ENCODE assay signal across 10 cellular contexts in the genomic region with DNA sequence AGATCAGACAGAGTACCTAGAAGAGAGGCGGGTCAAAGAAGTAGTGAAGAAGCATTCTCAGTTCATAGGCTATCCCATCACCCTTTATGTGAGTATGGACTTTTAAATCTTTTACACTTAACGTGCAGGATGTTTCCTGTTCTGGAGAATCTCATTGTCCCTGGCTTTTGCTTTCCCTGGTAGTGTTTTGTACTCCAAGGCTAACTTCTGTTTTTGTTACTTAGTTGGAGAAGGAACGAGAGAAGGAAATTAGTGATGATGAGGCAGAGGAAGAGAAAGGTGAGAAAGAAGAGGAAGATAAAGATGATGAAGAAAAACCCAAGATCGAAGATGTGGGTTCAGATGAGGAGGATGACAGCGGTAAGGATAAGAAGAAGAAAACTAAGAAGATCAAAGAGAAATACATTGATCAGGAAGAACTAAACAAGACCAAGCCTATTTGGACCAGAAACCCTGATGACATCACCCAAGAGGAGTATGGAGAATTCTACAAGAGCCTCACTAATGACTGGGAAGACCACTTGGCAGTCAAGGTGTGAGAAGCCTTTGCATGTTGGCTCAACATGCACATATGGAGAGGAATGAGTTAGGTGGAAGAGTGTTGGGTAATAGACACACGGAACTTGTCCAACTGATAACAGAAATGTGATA. TPM values are rescaled to one million over a fixed set of nuclear protein-coding genes. Genes with fewer than 3 reads are reported as not detected.
DNase-seq lines count a peak whose midpoint lies in the region; TF ChIP-seq lines count a peak whose summit lies in the region.
"Had no signal": no experiment of that assay in that cellular context is flagged by ENCODE, and none has a peak within 500 bp of the region (broad histone marks: within the 10 kb centered on the region; RNA-seq: fewer than 3 reads in every experiment).

No MANE protein-coding gene starts in this region.

- no peak for TF ChIP-seq CTCF in mammary epithelial cell (conservative IDR thresholded peaks at IDR 0.05 in 1 of 2, IDR thresholded peaks at IDR 0.05 in 1 of 2; ENCODE audit: extremely low read depth in 1 of 2, insufficient read depth in 1 of 2, low read depth in 1 of 2, low read length in 2 of 2)

- H3K4me3 ChIP-seq in mammary epithelial cell (replicated peaks in 1 of 3; ENCODE audit: insufficient read depth in 1 of 3, low read depth in 2 of 3, low read length in 3 of 3) (no peak overlapping the region), stomach smooth muscle (ENCODE audit: low read length in 2 of 2) (no peak overlapping the region)

- no peaks in the 10 kb centered on the region for H3K9me3 Mint-ChIP-seq in activated naive CD4-positive, alpha-beta T cell treated with anti-CD3 and anti-CD28 coated beads, Interleukin-2, amount 10 ng/mL, durations not matched to agents 7 days and 5 days

- CTCF ChIA-PET in activated naive CD4-positive, alpha-beta T cell treated with anti-CD3 and anti-CD28 coated beads, Interleukin-2, amount 10 ng/mL, durations not matched to agents 7 days and 5 days (lab: Charles Lee), result interaction anchor here (1.6 to 2.0 kb wide), 2 partner anchors 25 to 78 kb away, joined by 4 to 8 read pairs; no protein-coding TSS in a partner anchor
- CTCF ChIA-PET in mammary epithelial cell (lab: Charles Lee; ENCODE audit: low non-redundant PET), result no interaction called here

- H3K36me3 Mint-ChIP-seq in activated naive CD4-positive, alpha-beta T cell treated with anti-CD3 and anti-CD28 coated beads, Interleukin-2, amount 10 ng/mL, durations not matched to agents 7 days and 5 days, result peaks cover 75% of the 10 kb centered on the region

- dilution Hi-C loops in mammary epithelial cell (cut with HindIII; ENCODE audit: low sequenced_read_pairs), result no loop called here

- no peaks in the 10 kb centered on the region for H3K27me3 ChIP-seq in mammary epithelial cell (ENCODE audit: insufficient read depth, low read length)
- H3K27me3 ChIP-seq in stomach smooth muscle (ENCODE audit: control insufficient read depth in 1 of 2, insufficient read depth in 2 of 2, low read length in 2 of 2), result no peaks in the 10 kb centered on the region

- no peak overlapping the region for H3K4me3 Mint-ChIP-seq in activated naive CD4-positive, alpha-beta T cell treated with anti-CD3 and anti-CD28 coated beads, Interleukin-2, amount 10 ng/mL, durations not matched to agents 7 days and 5 days

- intact Hi-C loops in mammary epithelial cell (cut with micrococcal nuclease), result no loop called here

- in situ Hi-C loops in mammary epithelial cell (cut with MboI; ENCODE audit: low sequenced_read_pairs in 2 of 2), result no loop called here

- H3K4me1 Mint-ChIP-seq in activated naive CD4-positive, alpha-beta T cell treated with anti-CD3 and anti-CD28 coated beads, Interleukin-2, amount 10 ng/mL, durations not matched to agents 7 days and 5 days, result peaks cover 68% of the 10 kb centered on the region

- no peaks in the 10 kb centered on the region for H3K9me3 ChIP-seq in mammary epithelial cell (replicated peaks; ENCODE audit: insufficient read depth, low read length)
- H3K9me3 ChIP-seq in stomach smooth muscle (ENCODE audit: control insufficient read depth in 2 of 2, low read length in 2 of 2), result no peaks in the 10 kb centered on the region

- H3K36me3 ChIP-seq in mammary epithelial cell (ENCODE audit: insufficient read depth, low read length), result peaks cover 61% of the 10 kb centered on the region
- peaks cover 58 to 60% of the 10 kb centered on the region in 2 donors for H3K36me3 ChIP-seq in stomach smooth muscle (ENCODE audit: control insufficient read depth in 2 of 2, insufficient read depth in 2 of 2, low read length in 2 of 2)

- H3K4me1 ChIP-seq in mammary epithelial cell (ENCODE audit: insufficient read depth, low read length), result peaks cover 41% of the 10 kb centered on the region
- H3K4me1 ChIP-seq in stomach smooth muscle (ENCODE audit: control insufficient read depth, insufficient read depth, low read length), result peaks cover 34% of the 10 kb centered on the region

- peak overlapping the region; percentile 88 for H3K4me2 ChIP-seq in mammary epithelial cell (ENCODE audit: insufficient read depth, low read depth, low read length)

- no peak for DNase-seq in activated naive CD4-positive, alpha-beta T cell treated with anti-CD3 and anti-CD28 coated beads, Interleukin-2, amount 10 ng/mL, durations not matched to agents 7 days and 5 days
- no peak for DNase-seq in activated naive CD4-positive, alpha-beta T cell treated with Interleukin-2 at 50 U/mL for 16 hours
- DNase-seq in mammary epithelial cell (no peak), NCI-H1092 treated with DMSO at 0.1 percent for 48 hours (lab: John Stamatoyannopoulos, UW) (no peak), LoVo (ENCODE audit: low spot score) (no peak)
- DNase-seq: amniotic stem cell, C1 segment of cervical spinal cord, H7 had no signal

- H3K9ac ChIP-seq in mammary epithelial cell (ENCODE audit: insufficient read depth, low read length) (no peak overlapping the region), stomach smooth muscle (ENCODE audit: low read length in 2 of 2) (no peak overlapping the region)

- BruUV-seq in mammary epithelial cell (replicated peaks; lab: Mats Ljungman, UMichigan), result TSS peak; percentile 23

- H2AFZ ChIP-seq in mammary epithelial cell (ENCODE audit: low read depth, low read length), result no peak overlapping the region

- H3K27me3 Mint-ChIP-seq in activated naive CD4-positive, alpha-beta T cell treated with anti-CD3 and anti-CD28 coated beads, Interleukin-2, amount 10 ng/mL, durations not matched to agents 7 days and 5 days, result peaks cover 8% of the 10 kb centered on the region

- peaks cover 28% of the 10 kb centered on the region for H4K20me1 ChIP-seq in mammary epithelial cell (ENCODE audit: insufficient read depth, low read length)

- peak overlapping the region; percentile 57 for H3K27ac Mint-ChIP-seq in activated naive CD4-positive, alpha-beta T cell treated with anti-CD3 and anti-CD28 coated beads, Interleukin-2, amount 10 ng/mL, durations not matched to agents 7 days and 5 days

- H3K27ac ChIP-seq in mammary epithelial cell (ENCODE audit: insufficient read depth, low read depth, low read length) (no peak overlapping the region), stomach smooth muscle (ENCODE audit: low read length) (peak overlapping the region; percentile 6)

- WGBS in mammary epithelial cell (ENCODE audit: low coverage, missing lambda C conversion rate), result 75% methylated on average over 6 of the region's 6 CpGs

- H3K79me2 ChIP-seq in mammary epithelial cell (ENCODE audit: insufficient read depth, low read length), result peaks cover 83% of the 10 kb centered on the region

RNA-seq across cellular contexts. Expression of a gene that starts 3.3 kb away (rescaled TPM):
- 100 to 1,000 TPM; 872 to 986 TPM for total RNA-seq in mammary epithelial cell
- polyA plus RNA-seq in mammary epithelial cell, result 1,054 TPM
- 1,190 TPM for polyA minus RNA-seq in mammary epithelial cell

RNA-seq across cellular contexts. Expression of a gene that starts 7.1 kb away (rescaled TPM):
- 10 to 100 TPM; 72.6 to 76.3 TPM for total RNA-seq in mammary epithelial cell
- polyA plus RNA-seq in mammary epithelial cell, result 134 TPM
- 104 TPM for polyA minus RNA-seq in mammary epithelial cell

RNA-seq across cellular contexts. Expression of a gene that starts 15.2 kb away (rescaled TPM):
- 10 to 100 TPM in 1 of 2 donors, 1 to 10 TPM in 1; 4.7 to 10.4 TPM for total RNA-seq in mammary epithelial cell
- 6.6 TPM for polyA plus RNA-seq in mammary epithelial cell
- 2.8 TPM for polyA minus RNA-seq in mammary epithelial cell

RNA-seq across cellular contexts. Expression of a gene that starts 20.1 kb away (rescaled TPM):
- not detected for total RNA-seq in mammary epithelial cell
- 0.01 TPM for polyA plus RNA-seq in mammary epithelial cell
- not detected for polyA minus RNA-seq in mammary epithelial cell
- total RNA-seq: T-helper 1 cell treated with Interleukin-12 subunit alpha and Interleukin-12 subunit beta and Interleukin-4 antibody, amounts not matched to agents 30 ng/mL and 1 ng/mL, for 36 hours had no signal

RNA-seq across cellular contexts. Expression of a gene that starts 26.8 kb away (rescaled TPM):
- total RNA-seq in mammary epithelial cell, result 10 to 100 TPM; 45.7 to 55.5 TPM
- polyA plus RNA-seq in mammary epithelial cell, result 156 TPM
- 157 TPM for polyA minus RNA-seq in mammary epithelial cell
